ENCODE assay signal across 8 cellular contexts in genomic region chr11:65574963-65575567, GRCh38. TPM values are rescaled to one million over a fixed set of nuclear protein-coding genes. Genes with fewer than 3 reads are reported as not detected.
DNase-seq lines count a peak whose midpoint lies in the region; TF ChIP-seq lines count a peak whose summit lies in the region.

No MANE protein-coding gene starts in this region.

- H3K4me3 ChIP-seq in kidney epithelial cell (ENCODE audit: low read depth, low read length) (peak overlapping the region; percentile 39), suprapubic skin (peak overlapping the region; percentile 94)

- H3K27ac Mint-ChIP-seq in IgD-negative memory B cell: peak overlapping the region; percentile 95 to 100 (median 99)

- peak overlapping the region; percentile 84 for H3K27ac ChIP-seq in C4-2B
- peak overlapping the region; percentile 76 for H3K27ac ChIP-seq in adipose tissue (ENCODE audit: low read depth, low read length)
- peak overlapping the region; percentile 89 for H3K27ac ChIP-seq in suprapubic skin

- H3K4me1 Mint-ChIP-seq in IgD-negative memory B cell: peaks cover 26 to 41% (median 28%) of the 10 kb centered on the region in 3 donors

- peaks cover 74% of the 10 kb centered on the region for H3K4me1 ChIP-seq in suprapubic skin

- DNase-seq in kidney epithelial cell (ENCODE audit: low read depth) (no peak), suprapubic skin (ENCODE audit: low spot score in 2 of 2) (no peak), MV-4-11 (lab: John Stamatoyannopoulos, UW) (no peak), NCI-H226 (no peak)
- DNase-seq in activated CD8-positive, alpha-beta memory T cell treated with anti-CD3 and anti-CD28 coated beads, Interleukin-2, amount 50 U/mL, for 4 hours: no peak

- no peaks in the 10 kb centered on the region for H3K36me3 Mint-ChIP-seq in IgD-negative memory B cell

- peaks cover 2% of the 10 kb centered on the region for H3K27me3 Mint-ChIP-seq in IgD-negative memory B cell

- WGBS in adipose tissue, 3 donors: 17 to 24% (median 17%) methylated on average over 19 of the region's 19 CpGs
- WGBS in suprapubic skin: 25% methylated on average over 9 of the region's 19 CpGs

- no peak for TF ChIP-seq POLR2A in suprapubic skin (IDR thresholded peaks at IDR 0.05)

- H3K36me3 ChIP-seq in kidney epithelial cell (ENCODE audit: control insufficient read depth, insufficient read depth, low read length): peaks cover 1% of the 10 kb centered on the region
- peaks cover 13% of the 10 kb centered on the region for H3K36me3 ChIP-seq in suprapubic skin

- H3K9me3 ChIP-seq in suprapubic skin: no peaks in the 10 kb centered on the region

- H3K9me3 Mint-ChIP-seq in IgD-negative memory B cell: no peaks in the 10 kb centered on the region

- peak overlapping the region; percentile 92 to 98 (median 98) for H3K4me3 Mint-ChIP-seq in IgD-negative memory B cell

- no peak for TF ChIP-seq EP300 in suprapubic skin (IDR thresholded peaks at IDR 0.05)

- H3K27me3 ChIP-seq in kidney epithelial cell (ENCODE audit: control insufficient read depth, insufficient read depth, low read length) (no peaks in the 10 kb centered on the region), suprapubic skin (no peaks in the 10 kb centered on the region)

- no peak for TF ChIP-seq CTCF in C4-2B (conservative IDR thresholded peaks at IDR 0.05)
- no peak for TF ChIP-seq CTCF in kidney epithelial cell (IDR thresholded peaks at IDR 0.05; ENCODE audit: insufficient read depth, low read length, poor library complexity, severe bottlenecking)
- TF ChIP-seq CTCF in suprapubic skin (IDR thresholded peaks at IDR 0.05): no peak

RNA-seq across cellular contexts. Expression of gene EHBP1L1, which starts 0.8 kb away (rescaled TPM):
- polyA plus RNA-seq in IgD-negative memory B cell (16.1 TPM), adipose tissue (10 to 100 TPM in 2 of 3 donors, 1 to 10 TPM in 1; 9.7 to 70.4 (median 48.5) TPM)
- total RNA-seq in kidney epithelial cell (19.5 and 20.9 TPM in 2 replicates), suprapubic skin (100 to 1,000 TPM in 1 of 4 donors, 10 to 100 TPM in 3; 40.3 to 150 (median 56.2) TPM)

RNA-seq across cellular contexts. Expression of gene FAM89B, which starts 2.7 kb away (rescaled TPM):
- polyA plus RNA-seq in IgD-negative memory B cell (49.0 TPM), adipose tissue (10 to 100 TPM; 52.2 to 74.9 (median 66.3) TPM)
- total RNA-seq in kidney epithelial cell (63.9 and 68.5 TPM in 2 replicates), suprapubic skin (100 to 1,000 TPM in 1 of 4 donors, 10 to 100 TPM in 3; 45.2 to 103 (median 72.0) TPM)

RNA-seq across cellular contexts. Expression of gene ZNRD2, which starts 4.8 kb away (rescaled TPM):
- polyA plus RNA-seq in IgD-negative memory B cell: 86.4 TPM
- polyA plus RNA-seq in adipose tissue: 10 to 100 TPM; 50.0 to 72.9 (median 58.8) TPM
- total RNA-seq in kidney epithelial cell: 67.3 and 91.6 TPM in 2 replicates
- total RNA-seq in suprapubic skin: 10 to 100 TPM; 60.9 to 97.4 (median 77.9) TPM

RNA-seq across cellular contexts. Expression of gene LTBP3, which starts 16.9 kb away (rescaled TPM):
- 37.4 TPM for polyA plus RNA-seq in IgD-negative memory B cell
- polyA plus RNA-seq in adipose tissue: 10 to 100 TPM; 44.3 to 69.5 (median 55.4) TPM
- 116 and 122 TPM in 2 replicates for total RNA-seq in kidney epithelial cell
- total RNA-seq in suprapubic skin: 10 to 100 TPM; 65.1 to 86.7 (median 71.0) TPM

RNA-seq across cellular contexts. Expression of gene KCNK7, which starts 20.5 kb away (rescaled TPM):
- polyA plus RNA-seq in IgD-negative memory B cell (not detected), adipose tissue (1 to 10 TPM in 2 of 3 donors, under 1 TPM in 1; 0.20 to 4.4 (median 3.2) TPM)
- total RNA-seq in kidney epithelial cell (not detected in 2 replicates), suprapubic skin (100 to 1,000 TPM in 3 of 4 donors, 10 to 100 TPM in 1; 32.6 to 183 (median 144) TPM)
